19 cellular contexts compared by ENCODE assay signal in the genomic region with DNA sequence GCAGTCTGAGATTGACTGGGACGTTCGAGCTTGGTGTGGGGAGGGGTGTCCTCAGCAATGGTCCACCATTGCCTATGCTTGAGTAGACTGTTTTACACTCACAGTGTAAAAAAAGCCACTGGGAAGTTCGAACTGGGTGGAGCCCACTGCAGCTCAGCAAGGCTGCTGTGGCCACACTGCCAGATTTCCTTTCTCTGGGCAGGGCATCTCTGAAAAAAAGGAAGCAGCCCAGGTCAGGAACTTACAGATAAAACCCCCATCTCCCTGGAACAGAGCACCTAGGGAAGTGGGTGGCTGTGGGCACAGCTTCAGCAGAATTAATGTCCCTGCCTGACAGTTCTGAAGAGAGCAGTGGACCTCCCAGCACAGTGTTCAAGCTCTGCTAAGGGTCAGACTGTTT.
"Had no signal": no experiment of that assay in that cellular context is flagged by ENCODE, and none has a peak within 500 bp of the region (broad histone marks: within the 10 kb centered on the region; RNA-seq: fewer than 3 reads in every experiment).

No MANE protein-coding gene starts in this region.

- H3K27me3 Mint-ChIP-seq: brain had no signal

- H3K27me3 ChIP-seq: left lung, ovary, tibial artery had no signal

- H3K4me1 ChIP-seq: psoas muscle had no signal

- H3K4me3 Mint-ChIP-seq: activated T-helper 1 cell treated with anti-CD3 and anti-CD28 coated beads, Interleukin-12 subunit alpha, Interleukin-12 subunit beta, Interleukin-2, Interleukin-4 antibody, amounts not matched to agents 30 ng/mL and 10 ng/mL and 1 ng/mL, durations not matched to agents 14 hours and 24 hours and 36 hours; brain; neural crest cell; T-helper 2 cell treated with Interferon-gamma antibody and Interleukin-4, amounts not matched to agents 5 μg/mL and 100 μg/mL, for 36 hours had no signal

- H3K9me3 ChIP-seq: ovary had no signal

- H3K27ac Mint-ChIP-seq: activated T-helper 1 cell treated with anti-CD3 and anti-CD28 coated beads, Interleukin-12 subunit alpha, Interleukin-12 subunit beta, Interleukin-2, Interleukin-4 antibody, amounts not matched to agents 30 ng/mL and 10 ng/mL and 1 ng/mL, durations not matched to agents 14 hours and 24 hours and 36 hours; brain; T-helper 2 cell treated with Interferon-gamma antibody and Interleukin-4, amounts not matched to agents 5 μg/mL and 100 μg/mL, for 36 hours had no signal

- H3K36me3 ChIP-seq: left lung, ovary, tibial artery, WERI-Rb-1 had no signal

- H3K27ac ChIP-seq: left lung, ovary, psoas muscle, tibial artery, WERI-Rb-1 had no signal

- H3K4me3 ChIP-seq: left lung, ovary, psoas muscle, tibial artery had no signal

- H3K4me1 Mint-ChIP-seq: neural crest cell had no signal

- DNase-seq: activated CD4-positive, alpha-beta T cell treated with anti-CD3 and anti-CD28 coated beads, Interleukin-2, amount 50 U/mL, for 4 hours; activated naive CD4-positive, alpha-beta T cell treated with Interleukin-2 at 50 U/mL for 16 hours; activated T-cell treated with anti-CD3 and anti-CD28 coated beads for 4 hours; anterior cingulate cortex; central memory CD4-positive, alpha-beta T cell; erythroblast; foreskin melanocyte; left lung; ovary; stimulated activated CD4-positive, alpha-beta T cell treated with anti-CD3 and anti-CD28 coated beads, Interleukin-2, amount 100 ng/mL, for 24 hours; stimulated activated naive CD8-positive, alpha-beta T cell treated with anti-CD3 and anti-CD28 coated beads, Interleukin-15, Interleukin-2, amounts not matched to agents 100 U/mL and 50 U/mL, for 24 hours; substantia nigra; WERI-Rb-1 had no signal
